In the genomic region with DNA sequence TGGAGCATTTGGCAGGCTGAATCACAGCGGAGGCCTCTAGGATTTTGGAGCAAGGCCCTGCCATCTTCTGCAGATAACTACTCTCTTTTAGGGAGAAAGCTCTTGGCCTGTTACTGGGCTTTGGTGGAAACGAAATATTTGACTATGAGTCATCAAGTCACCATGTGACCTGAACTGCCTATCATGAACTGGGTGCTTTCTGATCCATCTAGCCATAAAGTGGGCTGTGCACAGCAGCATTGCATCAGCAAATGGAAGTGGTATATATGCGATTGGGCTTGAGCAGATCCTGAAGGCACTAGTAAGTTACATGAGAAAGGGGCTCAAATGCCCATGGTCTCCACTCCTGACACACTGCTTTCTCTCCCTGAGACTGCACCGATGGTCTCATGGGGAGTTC, we compare ENCODE assay signal across 29 cellular contexts.
"Had no signal": no experiment of that assay in that cellular context is flagged by ENCODE, and none has a peak within 500 bp of the region (broad histone marks: within the 10 kb centered on the region; RNA-seq: fewer than 3 reads in every experiment).

No MANE protein-coding gene starts in this region.

- H3K4me3 Mint-ChIP-seq: activated CD4-positive, alpha-beta memory T cell treated with anti-CD3 and anti-CD28 coated beads, Interleukin-2, amount 10 ng/mL, durations not matched to agents 7 days and 5 days; activated CD4-positive, alpha-beta T cell treated with anti-CD3 and anti-CD28 coated beads for 36 hours; activated naive CD4-positive, alpha-beta T cell treated with anti-CD3 and anti-CD28 coated beads, Interleukin-2, amount 10 ng/mL, durations not matched to agents 7 days and 5 days; activated naive CD8-positive, alpha-beta T cell treated with anti-CD3 and anti-CD28 coated beads for 36 hours; activated T-helper 17 cell treated with anti-CD3 and anti-CD28 coated beads, Interleukin-2, amount 50 U/mL, for 72 hours had no signal

- ATAC-seq: activated CD4-positive, alpha-beta T cell treated with anti-CD3 and anti-CD28 coated beads for 36 hours; activated T-helper 17 cell treated with anti-CD3 and anti-CD28 coated beads, Interleukin-2, amount 50 U/mL, for 72 hours had no signal

- H3K36me3 Mint-ChIP-seq: activated naive CD4-positive, alpha-beta T cell treated with anti-CD3 and anti-CD28 coated beads, Interleukin-2, amount 10 ng/mL, durations not matched to agents 7 days and 5 days; activated naive CD8-positive, alpha-beta T cell treated with anti-CD3 and anti-CD28 coated beads for 36 hours had no signal

- DNase-seq: activated CD4-positive, alpha-beta memory T cell treated with anti-CD3 and anti-CD28 coated beads, Interleukin-2, amount 10 ng/mL, durations not matched to agents 7 days and 5 days; activated CD4-positive, alpha-beta T cell treated with anti-CD3 and anti-CD28 coated beads for 36 hours; activated CD4-positive, alpha-beta T cell treated with anti-CD3 and anti-CD28 coated beads, Interleukin-2, amount 50 U/mL, for 1 hour; activated gamma-delta T cell treated with Interleukin-2 at 50 U/mL for 16 hours; activated naive CD4-positive, alpha-beta T cell treated with anti-CD3 and anti-CD28 coated beads, Interleukin-2, amount 10 ng/mL, durations not matched to agents 7 days and 5 days; activated naive CD8-positive, alpha-beta T cell treated with anti-CD3 and anti-CD28 coated beads for 36 hours; activated T-cell treated with anti-CD3 and anti-CD28 coated beads for 4 hours; activated T-cell treated with anti-CD3 and anti-CD28 coated beads, Interleukin-2, amount 50 U/mL, for 48 hours; brain microvascular endothelial cell; cerebellar nuclear complex; colonic mucosa; dermis blood vessel endothelial cell; NCI-H1092; NCI-H1417 treated with DMSO at 0.1 percent for 48 hours; NCI-H1694; NCI-H2029; NCI-H2107; NCI-H2171 treated with DMSO at 0.1 percent for 48 hours; NCI-H226; NCI-H510A treated with DMSO at 0.1 percent for 48 hours; NCI-H69; NK-92 treated with Interleukin-12 subunit alpha and Interleukin-12 subunit beta, amount 100 ng/mL, for 24 hours; Peyer's patch; Right ventricle myocardium superior; SJCRH30; SK-N-SH; T-helper 1 cell; WERI-Rb-1 had no signal

- H3K4me1 Mint-ChIP-seq: activated CD4-positive, alpha-beta memory T cell treated with anti-CD3 and anti-CD28 coated beads, Interleukin-2, amount 10 ng/mL, durations not matched to agents 7 days and 5 days; activated CD4-positive, alpha-beta T cell treated with anti-CD3 and anti-CD28 coated beads for 36 hours; activated naive CD4-positive, alpha-beta T cell treated with anti-CD3 and anti-CD28 coated beads, Interleukin-2, amount 10 ng/mL, durations not matched to agents 7 days and 5 days; activated naive CD8-positive, alpha-beta T cell treated with anti-CD3 and anti-CD28 coated beads for 36 hours; activated T-helper 17 cell treated with anti-CD3 and anti-CD28 coated beads, Interleukin-2, amount 50 U/mL, for 72 hours had no signal

- H3K27ac Mint-ChIP-seq: activated CD4-positive, alpha-beta memory T cell treated with anti-CD3 and anti-CD28 coated beads, Interleukin-2, amount 10 ng/mL, durations not matched to agents 7 days and 5 days; activated CD4-positive, alpha-beta T cell treated with anti-CD3 and anti-CD28 coated beads for 36 hours; activated naive CD4-positive, alpha-beta T cell treated with anti-CD3 and anti-CD28 coated beads, Interleukin-2, amount 10 ng/mL, durations not matched to agents 7 days and 5 days; activated naive CD8-positive, alpha-beta T cell treated with anti-CD3 and anti-CD28 coated beads for 36 hours; activated T-helper 17 cell treated with anti-CD3 and anti-CD28 coated beads, Interleukin-2, amount 50 U/mL, for 72 hours had no signal
